Comparison of ENCODE assay signal across 8 cellular contexts in the genomic region with DNA sequence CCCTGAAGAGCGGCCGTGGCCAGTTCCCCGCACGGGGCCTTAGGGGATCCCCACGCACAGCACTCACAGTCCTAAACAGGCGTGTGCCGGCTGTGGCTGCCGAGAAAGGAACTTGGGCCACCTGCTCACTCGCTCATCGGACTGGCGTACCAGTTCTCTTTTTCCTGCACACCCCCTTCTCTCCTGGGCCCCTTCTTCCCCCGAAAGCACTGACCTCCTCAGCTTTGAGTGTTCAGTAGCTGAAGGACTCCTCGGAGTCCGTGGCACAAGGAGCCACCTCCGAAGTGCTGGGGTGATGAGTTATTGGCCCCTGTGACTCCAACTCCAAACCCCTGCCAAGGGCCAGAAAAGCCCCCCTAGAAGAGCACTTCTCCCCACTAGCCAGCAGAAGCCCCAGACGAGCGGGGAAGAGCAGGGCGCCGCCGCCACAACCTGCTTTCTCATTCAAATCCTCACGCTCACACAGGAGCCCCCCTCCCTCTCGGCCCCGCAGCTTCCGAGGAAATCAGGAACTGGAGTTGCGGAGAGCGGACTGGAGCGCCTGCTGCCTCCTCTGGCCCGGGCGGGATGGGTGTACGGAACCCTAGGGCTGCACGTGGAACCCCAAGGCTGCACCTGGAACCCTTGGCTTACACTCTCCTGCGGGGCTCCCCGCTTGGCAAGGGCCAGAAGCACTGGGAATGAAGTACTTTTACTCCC. TPM values are rescaled to one million over a fixed set of nuclear protein-coding genes. Genes with fewer than 3 reads are reported as not detected.
A peak's percentile ranks its signal among the peaks of the same experiment; 100 is the strongest.
DNase-seq lines count a peak whose midpoint lies in the region; ATAC-seq and TF ChIP-seq lines count a peak whose summit lies in the region.

A gene with protein sequence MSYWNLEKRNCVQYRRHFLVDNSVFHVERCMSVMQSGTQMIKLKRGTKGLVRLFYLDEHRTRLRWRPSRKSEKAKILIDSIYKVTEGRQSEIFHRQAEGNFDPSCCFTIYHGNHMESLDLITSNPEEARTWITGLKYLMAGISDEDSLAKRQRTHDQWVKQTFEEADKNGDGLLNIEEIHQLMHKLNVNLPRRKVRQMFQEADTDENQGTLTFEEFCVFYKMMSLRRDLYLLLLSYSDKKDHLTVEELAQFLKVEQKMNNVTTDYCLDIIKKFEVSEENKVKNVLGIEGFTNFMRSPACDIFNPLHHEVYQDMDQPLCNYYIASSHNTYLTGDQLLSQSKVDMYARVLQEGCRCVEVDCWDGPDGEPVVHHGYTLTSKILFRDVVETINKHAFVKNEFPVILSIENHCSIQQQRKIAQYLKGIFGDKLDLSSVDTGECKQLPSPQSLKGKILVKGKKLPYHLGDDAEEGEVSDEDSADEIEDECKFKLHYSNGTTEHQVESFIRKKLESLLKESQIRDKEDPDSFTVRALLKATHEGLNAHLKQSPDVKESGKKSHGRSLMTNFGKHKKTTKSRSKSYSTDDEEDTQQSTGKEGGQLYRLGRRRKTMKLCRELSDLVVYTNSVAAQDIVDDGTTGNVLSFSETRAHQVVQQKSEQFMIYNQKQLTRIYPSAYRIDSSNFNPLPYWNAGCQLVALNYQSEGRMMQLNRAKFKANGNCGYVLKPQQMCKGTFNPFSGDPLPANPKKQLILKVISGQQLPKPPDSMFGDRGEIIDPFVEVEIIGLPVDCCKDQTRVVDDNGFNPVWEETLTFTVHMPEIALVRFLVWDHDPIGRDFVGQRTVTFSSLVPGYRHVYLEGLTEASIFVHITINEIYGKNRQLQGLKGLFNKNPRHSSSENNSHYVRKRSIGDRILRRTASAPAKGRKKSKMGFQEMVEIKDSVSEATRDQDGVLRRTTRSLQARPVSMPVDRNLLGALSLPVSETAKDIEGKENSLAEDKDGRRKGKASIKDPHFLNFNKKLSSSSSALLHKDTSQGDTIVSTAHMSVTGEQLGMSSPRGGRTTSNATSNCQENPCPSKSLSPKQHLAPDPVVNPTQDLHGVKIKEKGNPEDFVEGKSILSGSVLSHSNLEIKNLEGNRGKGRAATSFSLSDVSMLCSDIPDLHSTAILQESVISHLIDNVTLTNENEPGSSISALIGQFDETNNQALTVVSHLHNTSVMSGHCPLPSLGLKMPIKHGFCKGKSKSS (N-terminal part only) (minus strand): TSS at position 446 of the 699 bp plus-strand sequence. CDS start 40,847 bp downstream, outside the sequence.

- peaks cover 42 to 43% of the 10 kb centered on the region in 2 donors for H3K27me3 Mint-ChIP-seq in CD8-positive, alpha-beta memory T cell
- peaks cover 51 to 55% of the 10 kb centered on the region in 2 donors for H3K27me3 Mint-ChIP-seq in natural killer cell treated with Interleukin-12 subunit alpha and Interleukin-12 subunit beta and Interleukin-15 and Interleukin-18, amount 100 ng/mL, for 72 hours

- no peaks in the 10 kb centered on the region for H3K9me3 Mint-ChIP-seq in CD8-positive, alpha-beta memory T cell
- no peaks in the 10 kb centered on the region for H3K9me3 Mint-ChIP-seq in natural killer cell treated with Interleukin-12 subunit alpha and Interleukin-12 subunit beta and Interleukin-15 and Interleukin-18, amount 100 ng/mL, for 72 hours

- peak within 1 kb of the TSS; percentile 59 for H3K4me3 ChIP-seq in CD8-positive, alpha-beta memory T cell (ENCODE audit: low read length)
- peak within 1 kb of the TSS; percentile 64 for H3K4me3 ChIP-seq in fibroblast of villous mesenchyme (ENCODE audit: low read depth, low read length)
- H3K4me3 ChIP-seq in tibial nerve = peak within 1 kb of the TSS; percentile 38 to 71 (median 66)

- peak within 1 kb of the TSS in 7 of 8 donors; percentile 5 to 94 (median 46) for H3K27ac Mint-ChIP-seq in CD8-positive, alpha-beta memory T cell
- H3K27ac Mint-ChIP-seq in natural killer cell treated with Interleukin-12 subunit alpha and Interleukin-12 subunit beta and Interleukin-15 and Interleukin-18, amount 100 ng/mL, for 72 hours = peak within 1 kb of the TSS in 1 of 2 donors; percentile 25

- TF ChIP-seq CTCF in fibroblast of villous mesenchyme (IDR thresholded peaks at IDR 0.05; ENCODE audit: insufficient read depth, low read depth, low read length) (no peak), tibial nerve (IDR thresholded peaks at IDR 0.05) (peak in 1 of 5 experiments; percentile 14)

- peaks cover 15% of the 10 kb centered on the region for H3K4me1 ChIP-seq in CD8-positive, alpha-beta memory T cell (ENCODE audit: insufficient read depth, low read length)
- H3K4me1 ChIP-seq in tibial nerve = peaks cover 0 to 21% (median 0%) of the 10 kb centered on the region in 4 donors

- no peak for TF ChIP-seq POLR2A in tibial nerve (IDR thresholded peaks at IDR 0.05)

- CTCF ChIA-PET in CD8-positive, alpha-beta memory T cell (lab: Charles Lee) = no interaction called here

- peaks cover 17% of the 10 kb centered on the region for H3K27me3 ChIP-seq in CD8-positive, alpha-beta memory T cell (ENCODE audit: insufficient read depth, low read length, poor library complexity, severe bottlenecking)
- H3K27me3 ChIP-seq in tibial nerve = no peaks in the 10 kb centered on the region

- peak; percentile 57 for ATAC-seq in GM21423 (IDR thresholded peaks at IDR 0.05; ENCODE audit: unreplicated experiment)
- peak; percentile 58 to 61 for ATAC-seq in natural killer cell treated with Interleukin-12 subunit alpha and Interleukin-12 subunit beta and Interleukin-15 and Interleukin-18, amount 100 ng/mL, for 72 hours

- 0 to 1% methylated on average over 30 to 33 of the region's 33 CpGs for WGBS in tibial nerve, 2 donors

- H3K4me3 Mint-ChIP-seq in CD8-positive, alpha-beta memory T cell = peak within 1 kb of the TSS; percentile 87 to 92 (median 88)
- peak within 1 kb of the TSS; percentile 85 for H3K4me3 Mint-ChIP-seq in natural killer cell treated with Interleukin-12 subunit alpha and Interleukin-12 subunit beta and Interleukin-15 and Interleukin-18, amount 100 ng/mL, for 72 hours

- H3K9me3 ChIP-seq in CD8-positive, alpha-beta memory T cell (ENCODE audit: low read length) = no peaks in the 10 kb centered on the region
- no peaks in the 10 kb centered on the region for H3K9me3 ChIP-seq in tibial nerve

- H3K36me3 Mint-ChIP-seq in CD8-positive, alpha-beta memory T cell = peaks cover 0 to 1% (median 0%) of the 10 kb centered on the region in 3 donors
- no peaks in the 10 kb centered on the region for H3K36me3 Mint-ChIP-seq in natural killer cell treated with Interleukin-12 subunit alpha and Interleukin-12 subunit beta and Interleukin-15 and Interleukin-18, amount 100 ng/mL, for 72 hours

- POLR2A ChIA-PET in CD8-positive, alpha-beta memory T cell (lab: Charles Lee) = no interaction called here

- DNase-seq in CD8-positive, alpha-beta memory T cell = peak; percentile 5 to 58 (median 30)
- DNase-seq in HuH-7.5 (ENCODE audit: low spot score) (peak; percentile 71), OCI-M2 (lab: John Stamatoyannopoulos, UW; ENCODE audit: unreplicated experiment) (peak; percentile 7), fibroblast of villous mesenchyme (ENCODE audit: low read depth) (peak; percentile 56), tibial nerve (ENCODE audit: low spot score in 2 of 2) (peak; percentile 28 to 49)
- peak; percentile 75 for DNase-seq in activated effector memory CD4-positive, alpha-beta T cell treated with anti-CD3 and anti-CD28 coated beads, Interleukin-2, amount 50 U/mL, for 16 hours
- no peak for DNase-seq in natural killer cell treated with Interleukin-12 subunit alpha and Interleukin-12 subunit beta and Interleukin-15 and Interleukin-18, amount 100 ng/mL, for 72 hours (ENCODE audit: low spot score)

- no peaks in the 10 kb centered on the region for H3K36me3 ChIP-seq in CD8-positive, alpha-beta memory T cell (ENCODE audit: insufficient read depth, low read length)
- no peaks in the 10 kb centered on the region for H3K36me3 ChIP-seq in tibial nerve

- TF ChIP-seq EP300 in tibial nerve (IDR thresholded peaks at IDR 0.05) = peak in 1 of 2 donors; percentile 19

- H3K27ac ChIP-seq in CD8-positive, alpha-beta memory T cell (ENCODE audit: low read depth, low read length) = no peak within 1 kb of the TSS
- peak within 1 kb of the TSS in 3 of 4 donors; percentile 8 to 60 (median 26) for H3K27ac ChIP-seq in tibial nerve

- peaks cover 16 to 32% (median 18%) of the 10 kb centered on the region in 3 donors for H3K4me1 Mint-ChIP-seq in CD8-positive, alpha-beta memory T cell
- H3K4me1 Mint-ChIP-seq in natural killer cell treated with Interleukin-12 subunit alpha and Interleukin-12 subunit beta and Interleukin-15 and Interleukin-18, amount 100 ng/mL, for 72 hours (ENCODE audit: low read depth in 2 of 2) = peaks cover 15 to 16% of the 10 kb centered on the region in 2 donors

RNA-seq across cellular contexts. Expression of the gene that starts here (rescaled TPM):
- total RNA-seq in CD8-positive, alpha-beta memory T cell = not detected
- polyA plus RNA-seq in CD8-positive, alpha-beta memory T cell = not detected
- total RNA-seq in fibroblast of villous mesenchyme = 11.7 and 14.2 TPM in 2 replicates
- under 1 TPM; 0.17 to 0.24 TPM for total RNA-seq in natural killer cell treated with Interleukin-12 subunit alpha and Interleukin-12 subunit beta and Interleukin-15 and Interleukin-18, amount 100 ng/mL, for 72 hours
- total RNA-seq in tibial nerve = 1 to 10 TPM; 1.4 to 7.0 (median 2.0) TPM

Comparison
In these comparisons a context has a peak if more than half of its experiments do, and no peak if none do; other contexts are left out.
1. Peak in DNase-seq and H3K4me3 ChIP-seq in CD8-positive, alpha-beta memory T cell; RNA of the gene not detected or under 1 TPM.
2. Peak in ATAC-seq in natural killer cell treated with Interleukin-12 subunit alpha and Interleukin-12 subunit beta and Interleukin-15 and Interleukin-18, amount 100 ng/mL, for 72 hours; RNA of the gene not detected or under 1 TPM.